9 cellular contexts compared by ENCODE assay signal in the genomic region with DNA sequence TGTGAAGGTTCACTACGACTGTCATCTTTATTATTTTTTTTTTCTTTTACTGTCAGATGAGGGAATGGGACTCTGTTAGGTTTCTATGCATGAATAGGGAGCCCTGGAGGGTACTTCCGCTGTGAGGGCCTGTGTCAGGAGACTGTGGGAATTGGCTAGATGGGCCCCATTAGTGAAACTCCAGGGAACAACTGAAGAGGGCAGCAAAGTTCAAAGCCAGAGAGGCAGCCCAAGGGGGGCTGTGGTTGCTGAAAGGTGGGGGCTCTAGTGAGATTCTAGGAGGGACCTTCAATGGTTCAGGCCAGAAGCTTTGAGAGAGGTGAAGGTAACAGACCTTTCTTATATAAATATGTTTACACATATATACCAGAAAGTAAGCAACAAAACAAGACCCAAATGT.
"Had no signal": no experiment of that assay in that cellular context is flagged by ENCODE, and none has a peak within 500 bp of the region (broad histone marks: within the 10 kb centered on the region; RNA-seq: fewer than 3 reads in every experiment).

No MANE protein-coding gene starts in this region.

- H3K27me3 ChIP-seq: adrenal gland, hepatocyte, tibial artery had no signal

- H2AFZ ChIP-seq: hepatocyte, parathyroid adenoma had no signal

- H3K9me3 ChIP-seq: adrenal gland, tibial artery had no signal

- H3K4me3 ChIP-seq: adrenal gland, hepatocyte, tibial artery had no signal

- ATAC-seq: activated CD4-positive, CD25-positive, alpha-beta regulatory T cell treated with anti-CD3 and anti-CD28 coated beads, Interleukin-2, amount 50 U/mL, for 24 hours had no signal

- H3K9ac ChIP-seq: parathyroid adenoma had no signal

- H3K27ac ChIP-seq: adrenal gland, hepatocyte, parathyroid adenoma, tibial artery had no signal

- DNase-seq: activated naive CD4-positive, alpha-beta T cell treated with anti-CD3 and anti-CD28 coated beads, Interleukin-2, amount 50 U/mL, for 16 hours; adrenal gland; caudate nucleus; cortex of kidney; effector memory CD4-positive, alpha-beta T cell; tibial artery had no signal

- H3K4me2 ChIP-seq: hepatocyte had no signal

- H3K79me2 ChIP-seq: parathyroid adenoma had no signal

- H3K36me3 ChIP-seq: adrenal gland, tibial artery had no signal
